8 cellular contexts compared by ENCODE assay signal in genomic region chr12:108855284-108856169, GRCh38. TPM values are rescaled to one million over a fixed set of nuclear protein-coding genes. Genes with fewer than 3 reads are reported as not detected.
DNase-seq lines count a peak whose midpoint lies in the region; ATAC-seq and TF ChIP-seq lines count a peak whose summit lies in the region.

No MANE protein-coding gene starts in this region.

- no peaks in the 10 kb centered on the region for H3K9me3 ChIP-seq in SK-N-SH
- H3K9me3 ChIP-seq in stomach smooth muscle (ENCODE audit: control insufficient read depth in 2 of 2, low read length in 2 of 2), result no peaks in the 10 kb centered on the region
- H3K9me3 ChIP-seq in effector memory CD4-positive, alpha-beta T cell (ENCODE audit: control insufficient read depth, low read length), result no peaks in the 10 kb centered on the region

- H4K20me1 ChIP-seq in SK-N-SH (ENCODE audit: insufficient read depth), result no peaks in the 10 kb centered on the region

- H3K36me3 Mint-ChIP-seq in WTC11 (peaks cover 26% of the 10 kb centered on the region), glutamatergic neuron (ENCODE audit: unreplicated experiment) (peaks cover 10% of the 10 kb centered on the region)

- H3K27ac ChIP-seq in SK-N-SH (ENCODE audit: low read depth in 2 of 2, low read length in 1 of 2) (peak overlapping the region; percentile 67 to 99), stomach smooth muscle (ENCODE audit: low read length) (peak overlapping the region; percentile 79)
- no peak overlapping the region for H3K27ac ChIP-seq in effector memory CD4-positive, alpha-beta T cell (ENCODE audit: insufficient read depth, low read length, poor library complexity, severe bottlenecking)

- peak overlapping the region; percentile 94 for H3K4me2 ChIP-seq in SK-N-SH

- H3K4me1 Mint-ChIP-seq in WTC11 (peaks cover 46% of the 10 kb centered on the region), glutamatergic neuron (ENCODE audit: low read depth, unreplicated experiment) (peaks cover 22% of the 10 kb centered on the region)

- H3K9me3 Mint-ChIP-seq in WTC11, result peaks cover 14% of the 10 kb centered on the region
- H3K9me3 Mint-ChIP-seq in glutamatergic neuron (ENCODE audit: unreplicated experiment), result peaks cover 16% of the 10 kb centered on the region

- H3K4me1 ChIP-seq in SK-N-SH (ENCODE audit: control insufficient read depth in 1 of 2, insufficient read depth in 2 of 2, low read depth in 1 of 2, low read length in 1 of 2), result peaks cover 30 to 32% of the 10 kb centered on the region in 2 experiments
- H3K4me1 ChIP-seq in stomach smooth muscle (ENCODE audit: control insufficient read depth, insufficient read depth, low read length), result peaks cover 50% of the 10 kb centered on the region
- peaks cover 24% of the 10 kb centered on the region for H3K4me1 ChIP-seq in effector memory CD4-positive, alpha-beta T cell (ENCODE audit: control insufficient read depth, insufficient read depth, low read length, poor library complexity, severe bottlenecking)

- no peak for TF ChIP-seq EP300 in SK-N-SH (IDR thresholded peaks at IDR 0.05; ENCODE audit: borderline replicate concordance in 1 of 2, low read depth in 1 of 2, low read length in 1 of 2)

- DNase-seq in SK-N-SH (no peak), WTC11 (ENCODE audit: low spot score) (no peak), glutamatergic neuron (no peak)
- no peak for DNase-seq in effector memory CD4-positive, alpha-beta T cell

- H3K27me3 Mint-ChIP-seq in WTC11 (ENCODE audit: low read depth) (peaks cover 4% of the 10 kb centered on the region; the same call in 1 of the 2 replicates), glutamatergic neuron (ENCODE audit: unreplicated experiment) (peaks cover 14% of the 10 kb centered on the region)

- TF ChIP-seq CTCF in SK-N-SH (IDR thresholded peaks at IDR 0.05) (no peak), WTC11 (IDR thresholded peaks at IDR 0.05) (no peak), glutamatergic neuron (IDR thresholded peaks at IDR 0.05; ENCODE audit: partially characterized antibody, unreplicated experiment) (no peak)

- peaks cover 42% of the 10 kb centered on the region for H3F3A ChIP-seq in SK-N-SH (replicated peaks; ENCODE audit: insufficient read depth)

- no peak for ATAC-seq in SK-N-SH treated with all-trans-retinoic acid at 6 μM for 48 hours
- no peak for ATAC-seq in WTC11
- ATAC-seq in GM19035 (IDR thresholded peaks at IDR 0.05; ENCODE audit: unreplicated experiment), result no peak
- no peak for ATAC-seq in HG02798 (IDR thresholded peaks at IDR 0.05; ENCODE audit: poor library complexity, unreplicated experiment)

- peak overlapping the region; percentile 81 to 84 for H3K4me3 ChIP-seq in SK-N-SH (ENCODE audit: low read depth in 2 of 2, low read length in 1 of 2)
- peak overlapping the region; percentile 96 to 98 for H3K4me3 ChIP-seq in stomach smooth muscle (ENCODE audit: low read length in 2 of 2)
- no peak overlapping the region for H3K4me3 ChIP-seq in effector memory CD4-positive, alpha-beta T cell (ENCODE audit: insufficient read depth, low read depth, low read length, poor library complexity, severe bottlenecking)

- WGBS in SK-N-SH (ENCODE audit: low lambda C conversion rate), result 84% methylated on average over 11 of the region's 12 CpGs

- CTCF ChIA-PET in SK-N-SH (lab: Yijun Ruan, JAX) (interaction anchor here (1.0 kb wide), 1 partner anchor 29 kb away, joined by 3 read pairs; no protein-coding TSS in a partner anchor), WTC11 (lab: Charles Lee) (no interaction called here)

- H2AFZ ChIP-seq in SK-N-SH (ENCODE audit: low read depth), result no peak overlapping the region

- POLR2A ChIA-PET in SK-N-SH (lab: Yijun Ruan, JAX), result no interaction called here
- POLR2A ChIA-PET in WTC11 (lab: Charles Lee), result no interaction called here

- H3K36me3 ChIP-seq in SK-N-SH (replicated peaks in 1 of 2; ENCODE audit: control insufficient read depth in 1 of 2, insufficient read depth in 2 of 2, low read length in 1 of 2), result peaks cover 0 to 28% of the 10 kb centered on the region in 2 experiments
- peaks cover 0 to 6% of the 10 kb centered on the region in 2 donors for H3K36me3 ChIP-seq in stomach smooth muscle (ENCODE audit: control insufficient read depth in 2 of 2, insufficient read depth in 2 of 2, low read length in 2 of 2)
- H3K36me3 ChIP-seq in effector memory CD4-positive, alpha-beta T cell (ENCODE audit: control insufficient read depth, insufficient read depth, low read length), result no peaks in the 10 kb centered on the region

- no peaks in the 10 kb centered on the region for H3K27me3 ChIP-seq in SK-N-SH (ENCODE audit: insufficient read depth)
- H3K27me3 ChIP-seq in stomach smooth muscle (ENCODE audit: control insufficient read depth in 1 of 2, insufficient read depth in 2 of 2, low read length in 2 of 2), result no peaks in the 10 kb centered on the region
- no peaks in the 10 kb centered on the region for H3K27me3 ChIP-seq in effector memory CD4-positive, alpha-beta T cell (replicated peaks; ENCODE audit: control insufficient read depth, insufficient read depth, low read length, poor library complexity, severe bottlenecking)

- H3K4me3 Mint-ChIP-seq in WTC11, result peak overlapping the region; percentile 85
- H3K4me3 Mint-ChIP-seq in glutamatergic neuron (ENCODE audit: unreplicated experiment), result peak overlapping the region; percentile 97

- H3K9ac ChIP-seq in SK-N-SH (peak overlapping the region; percentile 96), stomach smooth muscle (ENCODE audit: low read length in 2 of 2) (peak overlapping the region; percentile 92 to 93)

- no peaks in the 10 kb centered on the region for H3K9me2 ChIP-seq in SK-N-SH

- H3K27ac Mint-ChIP-seq in WTC11, result peak overlapping the region; percentile 55; the same call in 1 of the 2 replicates
- no peak overlapping the region for H3K27ac Mint-ChIP-seq in glutamatergic neuron (ENCODE audit: unreplicated experiment)

- peaks cover 66% of the 10 kb centered on the region for H3K79me2 ChIP-seq in SK-N-SH (ENCODE audit: insufficient read depth)

- no peak for TF ChIP-seq RAD21 in SK-N-SH (IDR thresholded peaks at IDR 0.05; ENCODE audit: low read length)

TF ChIP-seq in SK-N-SH, 30 proteins besides CTCF, POLR2A, EP300 and RAD21 (continues in another document):
- TF ChIP-seq GATA2 (CRISPR knock-in tag; IDR thresholded peaks at IDR 0.05), result no peak
- TF ChIP-seq SMC3 (IDR thresholded peaks at IDR 0.05; ENCODE audit: low read depth, low read length), result no peak
- no peak for TF ChIP-seq RCOR1 (IDR thresholded peaks at IDR 0.05; ENCODE audit: low read length)
- no peak for TF ChIP-seq FOSL2 (IDR thresholded peaks at IDR 0.05; ENCODE audit: borderline replicate concordance, low read depth)
- no peak for TF ChIP-seq JUND (IDR thresholded peaks at IDR 0.05)
- no peak for TF ChIP-seq YY1 (IDR thresholded peaks at IDR 0.05; ENCODE audit: low read depth)
- no peak for TF ChIP-seq ELF1 (IDR thresholded peaks at IDR 0.05)
- TF ChIP-seq FOXM1 (IDR thresholded peaks at IDR 0.05; ENCODE audit: low read depth), result no peak
- no peak for TF ChIP-seq NFIC (IDR thresholded peaks at IDR 0.05; ENCODE audit: borderline replicate concordance)
- no peak for TF ChIP-seq NRF1 (IDR thresholded peaks at IDR 0.05; ENCODE audit: low read depth, low read length)

TF ChIP-seq in SK-N-SH treated with all-trans-retinoic acid at 6 μM for 48 hours, 23 proteins besides CTCF, POLR2A, EP300 and RAD21 (continues in another document):
- TF ChIP-seq ZNF70 (CRISPR knock-in tag; IDR thresholded peaks at IDR 0.05) (no peak), TCF4 (CRISPR knock-in tag; IDR thresholded peaks at IDR 0.05; ENCODE audit: borderline replicate concordance) (no peak), ARNTL (CRISPR knock-in tag; IDR thresholded peaks at IDR 0.05; ENCODE audit: borderline replicate concordance, low read depth) (no peak), CREB5 (CRISPR knock-in tag; IDR thresholded peaks at IDR 0.05; ENCODE audit: low read depth) (no peak)

TF ChIP-seq in WTC11, 78 proteins besides CTCF, POLR2A, EP300 and RAD21:
- TF ChIP-seq FOXK1 (CRISPR knock-in tag; IDR thresholded peaks at IDR 0.05), result no peak
- no peak for TF ChIP-seq USF2 (CRISPR knock-in tag; IDR thresholded peaks at IDR 0.05)
- TF ChIP-seq JAZF1 (CRISPR knock-in tag; IDR thresholded peaks at IDR 0.05), result no peak
- TF ChIP-seq AR (CRISPR knock-in tag; IDR thresholded peaks at IDR 0.05), result no peak
- no peak for TF ChIP-seq NFYB (CRISPR knock-in tag; conservative IDR thresholded peaks at IDR 0.05; ENCODE audit: low read depth)

RNA-seq across cellular contexts. Expression of gene SSH1, which starts 1.9 kb away (rescaled TPM):
- polyA plus RNA-seq in SK-N-SH (2012; rRNA removed), result 16.4 and 19.6 TPM in 2 replicates
- polyA plus RNA-seq in SK-N-SH (2012; cell fraction: cytosol; rRNA removed), result 12.2 and 14.1 TPM in 2 replicates
- 27.9 and 35.1 TPM in 2 replicates for polyA plus RNA-seq in SK-N-SH (2012; cell fraction: nucleus; rRNA removed)
- total RNA-seq in WTC11 (2021), result 18.7 to 23.1 TPM (median 21.3 TPM) in 3 replicates
- total RNA-seq in glutamatergic neuron (ENCODE audit: unreplicated experiment), result 28.2 TPM

RNA-seq across cellular contexts. Expression of gene DAO, which starts 24.4 kb away (rescaled TPM):
- polyA plus RNA-seq in SK-N-SH (2012; rRNA removed), result not detected in 2 replicates
- polyA plus RNA-seq in SK-N-SH (2012; cell fraction: cytosol; rRNA removed), result not detected in 2 replicates
- polyA plus RNA-seq in SK-N-SH (2012; cell fraction: nucleus; rRNA removed), result not detected in 2 replicates
- 0.17 TPM in 1 of 3 replicates, not detected in the others for total RNA-seq in WTC11 (2021)
- not detected for total RNA-seq in glutamatergic neuron (ENCODE audit: unreplicated experiment)
